8 cellular contexts compared by ENCODE assay signal in genomic region chr1:206479164-206480125, GRCh38. TPM values are rescaled to one million over a fixed set of nuclear protein-coding genes. Genes with fewer than 3 reads are reported as not detected.
DNase-seq lines count a peak whose midpoint lies in the region; ATAC-seq and TF ChIP-seq lines count a peak whose summit lies in the region.

No MANE protein-coding gene starts in this region.

- CTCF ChIA-PET in T-cell (lab: Charles Lee), result interaction anchor here (0.5 to 1.9 kb wide), 27 partner anchors 9 to 433 kb away, joined by 3 to 17 read pairs (median 4); partner anchors contain the start of genes IKBKE (in 2 of the 2), DYRK3 (in 1 of the 2) and EIF2D (in 1 of the 2)

- peaks cover 44% of the 10 kb centered on the region for H3K36me3 Mint-ChIP-seq in T-cell
- H3K36me3 Mint-ChIP-seq in activated naive CD8-positive, alpha-beta T cell treated with anti-CD3 and anti-CD28 coated beads, Interleukin-2, amount 10 ng/mL, durations not matched to agents 7 days and 5 days, result peaks cover 23% of the 10 kb centered on the region

- ATAC-seq in T-cell (replicated peaks in 1 of 4), result peak; percentile 70 to 81 (median 74)
- ATAC-seq in activated naive CD8-positive, alpha-beta T cell treated with anti-CD3 and anti-CD28 coated beads, Interleukin-2, amount 10 ng/mL, durations not matched to agents 7 days and 5 days (ENCODE audit: low read depth), result peak; percentile 46
- peak; percentile 57 to 76 for ATAC-seq in left cardiac atrium
- ATAC-seq in sciatic nerve, result peak; percentile 63
- no peak for ATAC-seq in HG02884 (IDR thresholded peaks at IDR 0.05; ENCODE audit: unreplicated experiment)
- ATAC-seq in HG03457 (IDR thresholded peaks at IDR 0.05; ENCODE audit: unreplicated experiment), result no peak

- DNase-seq in NCI-H128 (lab: John Stamatoyannopoulos, UW; ENCODE audit: unreplicated experiment), result peak; percentile 67
- DNase-seq in T-cell, result peak; percentile 34 to 73 (median 60)
- DNase-seq in activated naive CD8-positive, alpha-beta T cell treated with anti-CD3 and anti-CD28 coated beads, Interleukin-2, amount 10 ng/mL, durations not matched to agents 7 days and 5 days, result peak; percentile 65
- peak; percentile 79 for DNase-seq in left cardiac atrium
- DNase-seq in sciatic nerve (ENCODE audit: low spot score), result peak; percentile 87

- peaks cover 9 to 31% (median 14%) of the 10 kb centered on the region in 3 donors for H3K4me1 Mint-ChIP-seq in T-cell
- peaks cover 9% of the 10 kb centered on the region for H3K4me1 Mint-ChIP-seq in activated naive CD8-positive, alpha-beta T cell treated with anti-CD3 and anti-CD28 coated beads, Interleukin-2, amount 10 ng/mL, durations not matched to agents 7 days and 5 days

- H3K4me3 Mint-ChIP-seq in T-cell, result no peak overlapping the region
- H3K4me3 Mint-ChIP-seq in activated naive CD8-positive, alpha-beta T cell treated with anti-CD3 and anti-CD28 coated beads, Interleukin-2, amount 10 ng/mL, durations not matched to agents 7 days and 5 days, result no peak overlapping the region

- H3K27me3 Mint-ChIP-seq in T-cell, result no peaks in the 10 kb centered on the region
- no peaks in the 10 kb centered on the region for H3K27me3 Mint-ChIP-seq in activated naive CD8-positive, alpha-beta T cell treated with anti-CD3 and anti-CD28 coated beads, Interleukin-2, amount 10 ng/mL, durations not matched to agents 7 days and 5 days

- TF ChIP-seq CTCF in GM12873 (IDR thresholded peaks at IDR 0.05; ENCODE audit: insufficient read depth, low read depth, low read length, missing control alignments), result peak; percentile 81

- H3K27ac Mint-ChIP-seq in T-cell, result peak overlapping the region; percentile 64 to 78
- H3K27ac Mint-ChIP-seq in activated naive CD8-positive, alpha-beta T cell treated with anti-CD3 and anti-CD28 coated beads, Interleukin-2, amount 10 ng/mL, durations not matched to agents 7 days and 5 days, result peak overlapping the region; percentile 75

- intact Hi-C loops in left cardiac atrium (cut with DNase I), result loop anchor here in 1 of 2 donors (10.0 kb wide), 1 partner anchor 435 kb away; no protein-coding TSS in a partner anchor
- intact Hi-C loops in sciatic nerve (cut with DNase I), result no loop called here

- H3K9me3 Mint-ChIP-seq in T-cell, result no peaks in the 10 kb centered on the region
- H3K9me3 Mint-ChIP-seq in activated naive CD8-positive, alpha-beta T cell treated with anti-CD3 and anti-CD28 coated beads, Interleukin-2, amount 10 ng/mL, durations not matched to agents 7 days and 5 days, result no peaks in the 10 kb centered on the region

- POLR2A ChIA-PET in T-cell (lab: Charles Lee), result no interaction called here
- POLR2A ChIA-PET in activated naive CD8-positive, alpha-beta T cell treated with anti-CD3 and anti-CD28 coated beads, Interleukin-2, amount 10 ng/mL, durations not matched to agents 7 days and 5 days (lab: Charles Lee), result interaction anchor here (0.5 to 1.7 kb wide), 7 partner anchors 9 to 454 kb away, joined by 4 to 11 read pairs (median 5); partner anchors contain the start of gene IKBKE

RNA-seq across cellular contexts. Expression of gene IKBKE, which starts 9.2 kb away (rescaled TPM):
- total RNA-seq in T-cell, result 10 to 100 TPM; 60.7 to 84.7 (median 81.4) TPM
- 10 to 100 TPM; 83.5 to 84.0 TPM for total RNA-seq in activated naive CD8-positive, alpha-beta T cell treated with anti-CD3 and anti-CD28 coated beads, Interleukin-2, amount 10 ng/mL, durations not matched to agents 7 days and 5 days
- total RNA-seq in left cardiac atrium, result 1 to 10 TPM in 1 of 2 donors, under 1 TPM in 1; 0.94 to 1.7 TPM
- total RNA-seq in sciatic nerve, result 4.1 TPM

RNA-seq across cellular contexts. Expression of gene RASSF5, which starts 27.9 kb away (rescaled TPM):
- total RNA-seq in T-cell (100 to 1,000 TPM; 174 to 224 (median 204) TPM), left cardiac atrium (10 to 100 TPM in 1 of 2 donors, 1 to 10 TPM in 1; 7.8 to 10.0 TPM), sciatic nerve (53.0 TPM)
- total RNA-seq in activated naive CD8-positive, alpha-beta T cell treated with anti-CD3 and anti-CD28 coated beads, Interleukin-2, amount 10 ng/mL, durations not matched to agents 7 days and 5 days, result 100 to 1,000 TPM; 211 TPM

Comparison
In these comparisons a context has a peak if more than half of its experiments do, and no peak if none do; other contexts are left out.
1. ATAC-seq: peak in T-cell (4 of 4), activated naive CD8-positive, alpha-beta T cell treated with anti-CD3 and anti-CD28 coated beads, Interleukin-2, amount 10 ng/mL, durations not matched to agents 7 days and 5 days (single experiment), left cardiac atrium (2 of 2) and sciatic nerve (single experiment); none in HG02884 (single experiment) and HG03457 (single experiment).
2. RNA of gene IKBKE, which starts 9.2 kb away (total RNA-seq): 83.5 to 84.0 TPM in activated naive CD8-positive, alpha-beta T cell treated with anti-CD3 and anti-CD28 coated beads, Interleukin-2, amount 10 ng/mL, durations not matched to agents 7 days and 5 days and 60.7 to 84.7 TPM in T-cell; 4.1 TPM in sciatic nerve (single experiment) and 0.94 to 1.7 TPM in left cardiac atrium; every median in the first group is over 10 times any median in the second.
3. Peak in every context shown above with its lines, with median percentiles within 50 percentile points of each other: DNase-seq.